ENCODE assay signal across 1 cellular context in the genomic region with DNA sequence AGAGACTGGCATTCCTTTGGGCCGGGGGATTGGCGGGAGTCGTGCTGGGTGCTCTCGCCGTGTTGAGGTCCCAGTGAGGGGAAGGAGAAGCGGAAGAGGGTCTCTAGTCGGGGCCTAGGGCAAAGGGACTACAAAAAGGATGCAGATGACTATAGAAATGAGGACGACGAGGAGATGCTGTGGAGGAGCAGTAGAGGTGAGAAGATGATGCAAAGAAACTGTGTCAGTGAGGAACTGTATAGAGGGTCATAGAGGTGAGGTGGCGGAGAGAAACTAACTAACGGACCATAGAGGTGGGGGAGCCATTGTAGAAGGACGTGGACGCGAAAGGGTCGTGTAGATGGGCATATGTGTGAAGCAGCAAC.
TF ChIP-seq lines count a peak whose summit lies in the region.

No MANE protein-coding gene starts in this region.

TF ChIP-seq in K562, 482 proteins besides CTCF, POLR2A, EP300 and RAD21 (continued from another document and continues in another):
- TF ChIP-seq, protein P1, sequence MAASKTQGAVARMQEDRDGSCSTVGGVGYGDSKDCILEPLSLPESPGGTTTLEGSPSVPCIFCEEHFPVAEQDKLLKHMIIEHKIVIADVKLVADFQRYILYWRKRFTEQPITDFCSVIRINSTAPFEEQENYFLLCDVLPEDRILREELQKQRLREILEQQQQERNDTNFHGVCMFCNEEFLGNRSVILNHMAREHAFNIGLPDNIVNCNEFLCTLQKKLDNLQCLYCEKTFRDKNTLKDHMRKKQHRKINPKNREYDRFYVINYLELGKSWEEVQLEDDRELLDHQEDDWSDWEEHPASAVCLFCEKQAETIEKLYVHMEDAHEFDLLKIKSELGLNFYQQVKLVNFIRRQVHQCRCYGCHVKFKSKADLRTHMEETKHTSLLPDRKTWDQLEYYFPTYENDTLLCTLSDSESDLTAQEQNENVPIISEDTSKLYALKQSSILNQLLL (CRISPR knock-in tag; IDR thresholded peaks at IDR 0.05; ENCODE audit: borderline replicate concordance): no peak
- TF ChIP-seq CBX1 (IDR thresholded peaks at IDR 0.05; ENCODE audit: low read depth): no peak
- 0 out of 2 replicates have a peak, but pooled peaks have one; percentile 14 for TF ChIP-seq DPF2 (IDR thresholded peaks at IDR 0.05)
- TF ChIP-seq, protein P2, sequence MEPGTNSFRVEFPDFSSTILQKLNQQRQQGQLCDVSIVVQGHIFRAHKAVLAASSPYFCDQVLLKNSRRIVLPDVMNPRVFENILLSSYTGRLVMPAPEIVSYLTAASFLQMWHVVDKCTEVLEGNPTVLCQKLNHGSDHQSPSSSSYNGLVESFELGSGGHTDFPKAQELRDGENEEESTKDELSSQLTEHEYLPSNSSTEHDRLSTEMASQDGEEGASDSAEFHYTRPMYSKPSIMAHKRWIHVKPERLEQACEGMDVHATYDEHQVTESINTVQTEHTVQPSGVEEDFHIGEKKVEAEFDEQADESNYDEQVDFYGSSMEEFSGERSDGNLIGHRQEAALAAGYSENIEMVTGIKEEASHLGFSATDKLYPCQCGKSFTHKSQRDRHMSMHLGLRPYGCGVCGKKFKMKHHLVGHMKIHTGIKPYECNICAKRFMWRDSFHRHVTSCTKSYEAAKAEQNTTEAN (CRISPR knock-in tag; IDR thresholded peaks at IDR 0.05): no peak
- no peak for TF ChIP-seq STAT5A (IDR thresholded peaks at IDR 0.05; ENCODE audit: borderline replicate concordance, low read length)
- TF ChIP-seq, protein P3, sequence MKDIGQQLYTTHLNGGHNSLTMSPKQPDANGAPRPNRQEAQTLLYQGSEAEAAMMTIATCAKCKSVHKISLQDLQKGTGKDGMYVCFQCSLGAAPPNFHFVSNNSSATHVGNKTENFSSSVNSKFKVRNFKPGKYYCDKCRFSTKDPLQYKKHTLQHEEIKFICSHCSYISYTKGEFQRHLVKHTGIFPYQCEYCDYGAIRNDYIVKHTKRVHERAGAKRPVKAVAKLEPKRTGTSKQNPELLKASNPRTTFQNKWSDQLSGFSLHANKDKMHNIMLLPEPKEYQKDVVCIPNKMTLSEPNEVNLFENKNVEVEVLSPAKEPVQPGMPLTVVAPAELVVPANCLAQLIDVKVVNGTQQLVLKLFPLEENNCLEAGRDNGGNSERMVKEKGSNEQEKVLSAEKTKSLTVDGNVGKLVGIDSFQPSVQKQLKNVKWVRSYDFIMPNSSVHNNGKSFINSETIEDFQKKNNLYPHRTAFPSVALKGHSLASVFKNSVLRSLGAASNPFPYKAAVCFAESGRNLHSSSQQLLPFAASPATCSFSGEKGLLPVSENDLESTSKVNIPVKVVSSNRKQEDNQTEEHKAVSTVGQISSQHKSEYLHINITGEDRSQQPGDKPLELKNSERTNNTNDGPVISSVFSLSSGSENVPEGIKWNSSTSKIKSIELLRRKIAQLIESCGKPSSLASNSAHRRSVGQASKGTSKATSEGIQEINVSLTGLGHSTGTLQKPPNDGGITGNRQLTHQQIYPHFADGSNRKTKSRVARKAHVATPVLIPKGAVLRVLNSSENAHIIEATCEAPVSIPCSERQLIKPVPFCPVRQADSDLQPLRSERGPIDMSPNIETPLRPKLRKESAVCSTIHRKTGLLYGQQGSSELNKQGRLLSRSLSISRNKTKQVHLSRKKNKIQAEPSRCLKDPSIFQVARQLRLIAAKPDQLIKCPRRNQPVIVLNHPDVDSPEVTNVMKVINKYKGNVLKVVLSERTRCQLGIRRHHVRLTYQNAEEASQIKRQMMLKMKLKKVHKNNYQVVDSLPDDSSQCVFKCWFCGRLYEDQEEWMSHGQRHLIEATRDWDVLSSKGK (CRISPR knock-in tag; IDR thresholded peaks at IDR 0.05): no peak
- 0 out of 2 replicates have a peak, but pooled peaks have one; percentile 6 for TF ChIP-seq ARID1B (IDR thresholded peaks at IDR 0.05)
- no peak for TF ChIP-seq NCOA4 (IDR thresholded peaks at IDR 0.05; ENCODE audit: partially characterized antibody)
- TF ChIP-seq, protein P4, sequence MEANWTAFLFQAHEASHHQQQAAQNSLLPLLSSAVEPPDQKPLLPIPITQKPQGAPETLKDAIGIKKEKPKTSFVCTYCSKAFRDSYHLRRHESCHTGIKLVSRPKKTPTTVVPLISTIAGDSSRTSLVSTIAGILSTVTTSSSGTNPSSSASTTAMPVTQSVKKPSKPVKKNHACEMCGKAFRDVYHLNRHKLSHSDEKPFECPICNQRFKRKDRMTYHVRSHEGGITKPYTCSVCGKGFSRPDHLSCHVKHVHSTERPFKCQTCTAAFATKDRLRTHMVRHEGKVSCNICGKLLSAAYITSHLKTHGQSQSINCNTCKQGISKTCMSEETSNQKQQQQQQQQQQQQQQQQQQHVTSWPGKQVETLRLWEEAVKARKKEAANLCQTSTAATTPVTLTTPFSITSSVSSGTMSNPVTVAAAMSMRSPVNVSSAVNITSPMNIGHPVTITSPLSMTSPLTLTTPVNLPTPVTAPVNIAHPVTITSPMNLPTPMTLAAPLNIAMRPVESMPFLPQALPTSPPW (CRISPR knock-in tag; IDR thresholded peaks at IDR 0.05): 0 out of 2 replicates have a peak, but pooled peaks have one; percentile 1
- TF ChIP-seq ZNF41 (CRISPR knock-in tag; conservative IDR thresholded peaks at IDR 0.05): no peak
- TF ChIP-seq, protein P5, sequence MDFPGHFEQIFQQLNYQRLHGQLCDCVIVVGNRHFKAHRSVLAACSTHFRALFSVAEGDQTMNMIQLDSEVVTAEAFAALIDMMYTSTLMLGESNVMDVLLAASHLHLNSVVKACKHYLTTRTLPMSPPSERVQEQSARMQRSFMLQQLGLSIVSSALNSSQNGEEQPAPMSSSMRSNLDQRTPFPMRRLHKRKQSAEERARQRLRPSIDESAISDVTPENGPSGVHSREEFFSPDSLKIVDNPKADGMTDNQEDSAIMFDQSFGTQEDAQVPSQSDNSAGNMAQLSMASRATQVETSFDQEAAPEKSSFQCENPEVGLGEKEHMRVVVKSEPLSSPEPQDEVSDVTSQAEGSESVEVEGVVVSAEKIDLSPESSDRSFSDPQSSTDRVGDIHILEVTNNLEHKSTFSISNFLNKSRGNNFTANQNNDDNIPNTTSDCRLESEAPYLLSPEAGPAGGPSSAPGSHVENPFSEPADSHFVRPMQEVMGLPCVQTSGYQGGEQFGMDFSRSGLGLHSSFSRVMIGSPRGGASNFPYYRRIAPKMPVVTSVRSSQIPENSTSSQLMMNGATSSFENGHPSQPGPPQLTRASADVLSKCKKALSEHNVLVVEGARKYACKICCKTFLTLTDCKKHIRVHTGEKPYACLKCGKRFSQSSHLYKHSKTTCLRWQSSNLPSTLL (IDR thresholded peaks at IDR 0.05): no peak
- no peak for TF ChIP-seq ZFP30 (CRISPR knock-in tag; IDR thresholded peaks at IDR 0.05; ENCODE audit: borderline replicate concordance)
- TF ChIP-seq, protein P6, sequence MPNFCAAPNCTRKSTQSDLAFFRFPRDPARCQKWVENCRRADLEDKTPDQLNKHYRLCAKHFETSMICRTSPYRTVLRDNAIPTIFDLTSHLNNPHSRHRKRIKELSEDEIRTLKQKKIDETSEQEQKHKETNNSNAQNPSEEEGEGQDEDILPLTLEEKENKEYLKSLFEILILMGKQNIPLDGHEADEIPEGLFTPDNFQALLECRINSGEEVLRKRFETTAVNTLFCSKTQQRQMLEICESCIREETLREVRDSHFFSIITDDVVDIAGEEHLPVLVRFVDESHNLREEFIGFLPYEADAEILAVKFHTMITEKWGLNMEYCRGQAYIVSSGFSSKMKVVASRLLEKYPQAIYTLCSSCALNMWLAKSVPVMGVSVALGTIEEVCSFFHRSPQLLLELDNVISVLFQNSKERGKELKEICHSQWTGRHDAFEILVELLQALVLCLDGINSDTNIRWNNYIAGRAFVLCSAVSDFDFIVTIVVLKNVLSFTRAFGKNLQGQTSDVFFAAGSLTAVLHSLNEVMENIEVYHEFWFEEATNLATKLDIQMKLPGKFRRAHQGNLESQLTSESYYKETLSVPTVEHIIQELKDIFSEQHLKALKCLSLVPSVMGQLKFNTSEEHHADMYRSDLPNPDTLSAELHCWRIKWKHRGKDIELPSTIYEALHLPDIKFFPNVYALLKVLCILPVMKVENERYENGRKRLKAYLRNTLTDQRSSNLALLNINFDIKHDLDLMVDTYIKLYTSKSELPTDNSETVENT (CRISPR knock-in tag; IDR thresholded peaks at IDR 0.05): no peak
- no peak for TF ChIP-seq ZBTB17 (CRISPR knock-in tag; IDR thresholded peaks at IDR 0.05)
- no peak for TF ChIP-seq WHSC1 (IDR thresholded peaks at IDR 0.05; ENCODE audit: low read length)
- no peak for TF ChIP-seq ZNF830 (CRISPR knock-in tag; IDR thresholded peaks at IDR 0.05)
- TF ChIP-seq, protein P7, sequence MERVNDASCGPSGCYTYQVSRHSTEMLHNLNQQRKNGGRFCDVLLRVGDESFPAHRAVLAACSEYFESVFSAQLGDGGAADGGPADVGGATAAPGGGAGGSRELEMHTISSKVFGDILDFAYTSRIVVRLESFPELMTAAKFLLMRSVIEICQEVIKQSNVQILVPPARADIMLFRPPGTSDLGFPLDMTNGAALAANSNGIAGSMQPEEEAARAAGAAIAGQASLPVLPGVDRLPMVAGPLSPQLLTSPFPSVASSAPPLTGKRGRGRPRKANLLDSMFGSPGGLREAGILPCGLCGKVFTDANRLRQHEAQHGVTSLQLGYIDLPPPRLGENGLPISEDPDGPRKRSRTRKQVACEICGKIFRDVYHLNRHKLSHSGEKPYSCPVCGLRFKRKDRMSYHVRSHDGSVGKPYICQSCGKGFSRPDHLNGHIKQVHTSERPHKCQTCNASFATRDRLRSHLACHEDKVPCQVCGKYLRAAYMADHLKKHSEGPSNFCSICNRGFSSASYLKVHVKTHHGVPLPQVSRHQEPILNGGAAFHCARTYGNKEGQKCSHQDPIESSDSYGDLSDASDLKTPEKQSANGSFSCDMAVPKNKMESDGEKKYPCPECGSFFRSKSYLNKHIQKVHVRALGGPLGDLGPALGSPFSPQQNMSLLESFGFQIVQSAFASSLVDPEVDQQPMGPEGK (CRISPR knock-in tag; IDR thresholded peaks at IDR 0.05; ENCODE audit: borderline replicate concordance): no peak
- no peak for TF ChIP-seq GTF2A2 (tag; IDR thresholded peaks at IDR 0.05)
- peak in 1 of 2 experiments; percentile 65; a peak in 1 of 4 replicates for TF ChIP-seq HDAC1 (IDR thresholded peaks at IDR 0.05)
- TF ChIP-seq, protein P8, sequence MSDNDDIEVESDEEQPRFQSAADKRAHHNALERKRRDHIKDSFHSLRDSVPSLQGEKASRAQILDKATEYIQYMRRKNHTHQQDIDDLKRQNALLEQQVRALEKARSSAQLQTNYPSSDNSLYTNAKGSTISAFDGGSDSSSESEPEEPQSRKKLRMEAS (CRISPR knock-in tag; IDR thresholded peaks at IDR 0.05): no peak
- no peak for TF ChIP-seq NFATC3 (IDR thresholded peaks at IDR 0.05)
- TF ChIP-seq ZNF3 (CRISPR knock-in tag; IDR thresholded peaks at IDR 0.05): no peak
- TF ChIP-seq, protein P9, sequence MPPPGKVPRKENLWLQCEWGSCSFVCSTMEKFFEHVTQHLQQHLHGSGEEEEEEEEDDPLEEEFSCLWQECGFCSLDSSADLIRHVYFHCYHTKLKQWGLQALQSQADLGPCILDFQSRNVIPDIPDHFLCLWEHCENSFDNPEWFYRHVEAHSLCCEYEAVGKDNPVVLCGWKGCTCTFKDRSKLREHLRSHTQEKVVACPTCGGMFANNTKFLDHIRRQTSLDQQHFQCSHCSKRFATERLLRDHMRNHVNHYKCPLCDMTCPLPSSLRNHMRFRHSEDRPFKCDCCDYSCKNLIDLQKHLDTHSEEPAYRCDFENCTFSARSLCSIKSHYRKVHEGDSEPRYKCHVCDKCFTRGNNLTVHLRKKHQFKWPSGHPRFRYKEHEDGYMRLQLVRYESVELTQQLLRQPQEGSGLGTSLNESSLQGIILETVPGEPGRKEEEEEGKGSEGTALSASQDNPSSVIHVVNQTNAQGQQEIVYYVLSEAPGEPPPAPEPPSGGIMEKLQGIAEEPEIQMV (tag; conservative IDR thresholded peaks at IDR 0.05; ENCODE audit: low read depth): no peak
- no peak for TF ChIP-seq FOXJ3 (CRISPR knock-in tag; IDR thresholded peaks at IDR 0.05)
- no peak for TF ChIP-seq ZFP1 (CRISPR knock-in tag; IDR thresholded peaks at IDR 0.05)
- TF ChIP-seq SIN3B (IDR thresholded peaks at IDR 0.05; ENCODE audit: low read depth): no peak
- no peak for TF ChIP-seq PHF21A (IDR thresholded peaks at IDR 0.05; ENCODE audit: borderline replicate concordance, low read depth)
- no peak for TF ChIP-seq SREBF1 (IDR thresholded peaks at IDR 0.05; ENCODE audit: borderline replicate concordance, low read depth, low read length)
- no peak for TF ChIP-seq NFE2 (IDR thresholded peaks at IDR 0.05; ENCODE audit: low read depth)
- TF ChIP-seq ZSCAN29 (IDR thresholded peaks at IDR 0.05): no peak
- TF ChIP-seq CTBP1 (IDR thresholded peaks at IDR 0.05; ENCODE audit: borderline replicate concordance): no peak
- TF ChIP-seq TCF7 (IDR thresholded peaks at IDR 0.05; ENCODE audit: borderline replicate concordance): no peak
- TF ChIP-seq DIDO1 (tag; IDR thresholded peaks at IDR 0.05; ENCODE audit: low read depth): no peak
- TF ChIP-seq, protein P10, sequence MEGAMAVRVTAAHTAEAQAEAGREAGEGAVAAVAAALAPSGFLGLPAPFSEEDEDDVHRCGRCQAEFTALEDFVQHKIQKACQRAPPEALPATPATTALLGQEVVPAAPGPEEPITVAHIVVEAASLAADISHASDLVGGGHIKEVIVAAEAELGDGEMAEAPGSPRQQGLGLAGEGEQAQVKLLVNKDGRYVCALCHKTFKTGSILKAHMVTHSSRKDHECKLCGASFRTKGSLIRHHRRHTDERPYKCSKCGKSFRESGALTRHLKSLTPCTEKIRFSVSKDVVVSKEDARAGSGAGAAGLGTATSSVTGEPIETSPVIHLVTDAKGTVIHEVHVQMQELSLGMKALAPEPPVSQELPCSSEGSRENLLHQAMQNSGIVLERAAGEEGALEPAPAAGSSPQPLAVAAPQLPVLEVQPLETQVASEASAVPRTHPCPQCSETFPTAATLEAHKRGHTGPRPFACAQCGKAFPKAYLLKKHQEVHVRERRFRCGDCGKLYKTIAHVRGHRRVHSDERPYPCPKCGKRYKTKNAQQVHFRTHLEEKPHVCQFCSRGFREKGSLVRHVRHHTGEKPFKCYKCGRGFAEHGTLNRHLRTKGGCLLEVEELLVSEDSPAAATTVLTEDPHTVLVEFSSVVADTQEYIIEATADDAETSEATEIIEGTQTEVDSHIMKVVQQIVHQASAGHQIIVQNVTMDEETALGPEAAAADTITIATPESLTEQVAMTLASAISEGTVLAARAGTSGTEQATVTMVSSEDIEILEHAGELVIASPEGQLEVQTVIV (CRISPR knock-in tag; IDR thresholded peaks at IDR 0.05; ENCODE audit: borderline replicate concordance): no peak
- peak; percentile 83 for TF ChIP-seq GABPA (tag; conservative IDR thresholded peaks at IDR 0.05; ENCODE audit: low read depth)
- no peak for TF ChIP-seq CCAR2 (IDR thresholded peaks at IDR 0.05; ENCODE audit: low read depth, low read length)
- no peak for TF ChIP-seq ZNF668 (CRISPR knock-in tag; IDR thresholded peaks at IDR 0.05)
